In the genomic region with DNA sequence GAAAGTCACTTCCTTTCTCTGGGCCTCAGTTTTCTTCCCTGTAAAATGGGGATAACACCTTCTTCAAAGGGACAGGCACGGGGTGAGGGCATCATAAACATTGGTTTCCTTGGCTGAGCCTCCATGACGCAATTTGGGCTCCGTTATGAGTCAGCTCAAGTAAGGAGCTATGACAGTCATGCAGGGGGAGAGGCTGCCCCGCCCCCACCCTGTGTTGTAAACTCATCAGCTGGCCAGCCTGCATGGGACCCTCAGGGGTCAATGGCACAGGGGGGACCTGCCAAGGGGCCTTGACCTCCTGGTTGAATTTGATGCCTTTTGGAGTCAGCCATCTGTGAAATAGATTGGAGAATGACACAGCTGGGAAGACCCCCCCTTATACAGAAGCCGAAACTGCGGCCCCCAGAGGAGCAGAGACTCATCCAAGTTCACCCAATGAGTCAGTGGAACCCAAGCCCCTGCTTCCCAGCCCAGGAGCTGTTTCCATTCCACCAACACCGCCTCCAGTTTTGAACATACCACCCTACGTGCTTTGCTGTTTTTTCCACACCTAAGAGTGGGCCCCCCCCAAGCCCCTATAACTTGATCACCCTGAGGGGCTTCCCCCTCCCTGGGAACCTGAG, we compare ENCODE assay signal across 10 cellular contexts. TPM values are rescaled to one million over a fixed set of nuclear protein-coding genes. Genes with fewer than 3 reads are reported as not detected.
DNase-seq lines count a peak whose midpoint lies in the region; ATAC-seq, FAIRE-seq and TF ChIP-seq lines count a peak whose summit lies in the region.
"Had no signal": no experiment of that assay in that cellular context is flagged by ENCODE, and none has a peak within 500 bp of the region (broad histone marks: within the 10 kb centered on the region; RNA-seq: fewer than 3 reads in every experiment).

No MANE protein-coding gene starts in this region.

- H3K9me3 ChIP-seq in effector memory CD4-positive, alpha-beta T cell (ENCODE audit: control insufficient read depth, low read length): no peaks in the 10 kb centered on the region
- H3K9me3 ChIP-seq in neural progenitor cell (ENCODE audit: low read depth): no peaks in the 10 kb centered on the region
- H3K9me3 ChIP-seq: thoracic aorta had no signal

- H3K4me1 Mint-ChIP-seq in WTC11 (peaks cover 21% of the 10 kb centered on the region), neural progenitor cell (peaks cover 22% of the 10 kb centered on the region)

- H3K79me2 ChIP-seq in neural progenitor cell (ENCODE audit: low read depth): no peaks in the 10 kb centered on the region

- H3K36me3 Mint-ChIP-seq in WTC11: no peaks in the 10 kb centered on the region
- H3K36me3 Mint-ChIP-seq in neural progenitor cell: no peaks in the 10 kb centered on the region

- no peak overlapping the region for H3K4me3 Mint-ChIP-seq in WTC11
- no peak overlapping the region for H3K4me3 Mint-ChIP-seq in neural progenitor cell

- H3K27ac Mint-ChIP-seq in WTC11 (no peak overlapping the region), neural progenitor cell (no peak overlapping the region)

- H3K9me3 Mint-ChIP-seq in WTC11: no peaks in the 10 kb centered on the region
- H3K9me3 Mint-ChIP-seq in neural progenitor cell: no peaks in the 10 kb centered on the region

- ATAC-seq in WTC11 (no peak), GM21723 (IDR thresholded peaks at IDR 0.05; ENCODE audit: unreplicated experiment) (no peak)

- POLR2A ChIA-PET in WTC11 (lab: Charles Lee): interaction anchor here (0.9 kb wide), 1 partner anchor 134 kb away, joined by 3 read pairs; no protein-coding TSS in a partner anchor

- no peak overlapping the region for H3K4me3 ChIP-seq in effector memory CD4-positive, alpha-beta T cell (ENCODE audit: insufficient read depth, low read depth, low read length, poor library complexity, severe bottlenecking)
- no peak overlapping the region for H3K4me3 ChIP-seq in neural progenitor cell
- H3K4me3 ChIP-seq: thoracic aorta had no signal

- no peak overlapping the region for H3K4me2 ChIP-seq in neural progenitor cell

- DNase-seq in H54 (ENCODE audit: insufficient read length, low spot score): peak; percentile 48
- DNase-seq in WTC11 (ENCODE audit: low spot score): no peak
- peak; percentile 23 to 52 (median 40) for DNase-seq in effector memory CD4-positive, alpha-beta T cell
- peak; percentile 85 to 86 for DNase-seq in stimulated activated CD8-positive, alpha-beta memory T cell treated with anti-CD3 and anti-CD28 coated beads, Interleukin-15, amount 100 ng/mL, for 48 hours (ENCODE audit: low read depth in 2 of 2)
- DNase-seq in Ammon's horn (ENCODE audit: low spot score): no peak
- no peak for DNase-seq in NCI-H345 (lab: John Stamatoyannopoulos, UW)
- no peak for DNase-seq in neural progenitor cell (ENCODE audit: low spot score)

- TF ChIP-seq CTCF in WTC11 (IDR thresholded peaks at IDR 0.05) (no peak), neural progenitor cell (IDR thresholded peaks at IDR 0.05) (no peak)

- H3K4me1 ChIP-seq in effector memory CD4-positive, alpha-beta T cell (ENCODE audit: control insufficient read depth, insufficient read depth, low read length, poor library complexity, severe bottlenecking): peaks cover 44% of the 10 kb centered on the region
- peaks cover 3% of the 10 kb centered on the region for H3K4me1 ChIP-seq in neural progenitor cell

- no peak for FAIRE-seq in H54 (lab: Jason Lieb, UNC)
- FAIRE-seq: endothelial cell of umbilical vein had no signal

- peaks cover 3% of the 10 kb centered on the region; the same call in 1 of the 2 replicates for H3K27me3 Mint-ChIP-seq in WTC11 (ENCODE audit: low read depth)
- H3K27me3 Mint-ChIP-seq in neural progenitor cell (ENCODE audit: insufficient read depth, low read depth): peaks cover 3% of the 10 kb centered on the region

- no peak overlapping the region for H3K27ac ChIP-seq in effector memory CD4-positive, alpha-beta T cell (ENCODE audit: insufficient read depth, low read length, poor library complexity, severe bottlenecking)
- no peak overlapping the region for H3K27ac ChIP-seq in neural progenitor cell
- H3K27ac ChIP-seq: thoracic aorta had no signal

- no peak overlapping the region for H3K9ac ChIP-seq in neural progenitor cell

- no peaks in the 10 kb centered on the region for H3K36me3 ChIP-seq in effector memory CD4-positive, alpha-beta T cell (ENCODE audit: control insufficient read depth, insufficient read depth, low read length)
- no peaks in the 10 kb centered on the region for H3K36me3 ChIP-seq in neural progenitor cell
- H3K36me3 ChIP-seq: thoracic aorta had no signal

- no peak overlapping the region for H2AFZ ChIP-seq in neural progenitor cell (replicated peaks)

- no peaks in the 10 kb centered on the region for H4K20me1 ChIP-seq in neural progenitor cell (ENCODE audit: low read depth)

- CTCF ChIA-PET in WTC11 (lab: Charles Lee): interaction anchor here (2.7 kb wide), 1 partner anchor 35 kb away, joined by 9 read pairs; no protein-coding TSS in a partner anchor

- H3F3A ChIP-seq in neural progenitor cell (ENCODE audit: low read depth): no peaks in the 10 kb centered on the region

- TF ChIP-seq POLR2A in H54 (IDR thresholded peaks at IDR 0.05; ENCODE audit: low read depth, low read length): no peak

- H3K27me3 ChIP-seq in effector memory CD4-positive, alpha-beta T cell (replicated peaks; ENCODE audit: control insufficient read depth, insufficient read depth, low read length, poor library complexity, severe bottlenecking): no peaks in the 10 kb centered on the region
- H3K27me3 ChIP-seq in neural progenitor cell: no peaks in the 10 kb centered on the region

TF ChIP-seq in WTC11, 78 proteins besides CTCF, POLR2A, EP300 and RAD21:
- TF ChIP-seq GABPB1 (CRISPR knock-in tag; IDR thresholded peaks at IDR 0.05) (peak; percentile 79), ZNF317 (CRISPR knock-in tag; IDR thresholded peaks at IDR 0.05; ENCODE audit: borderline replicate concordance, low read depth) (no peak)

RNA-seq across cellular contexts. Expression of a gene that starts 36.8 kb away (rescaled TPM):
- total RNA-seq in WTC11 (2021) (1.5 to 1.8 TPM (median 1.8 TPM) in 3 replicates), neural progenitor cell (ENCODE audit: low replicate concordance) (0.09 TPM in 1 of 2 replicates, not detected in the other)
- total RNA-seq: endothelial cell of umbilical vein had no signal

Comparison
In these comparisons a context has a peak if more than half of its experiments do, and no peak if none do; other contexts are left out.
1. DNase-seq: peak in H54 (single experiment), effector memory CD4-positive, alpha-beta T cell (3 of 3) and stimulated activated CD8-positive, alpha-beta memory T cell treated with anti-CD3 and anti-CD28 coated beads, Interleukin-15, amount 100 ng/mL, for 48 hours (2 of 2); none in WTC11 (single experiment), Ammon's horn (single experiment), NCI-H345 (single experiment) and neural progenitor cell (single experiment).